In the genomic region with DNA sequence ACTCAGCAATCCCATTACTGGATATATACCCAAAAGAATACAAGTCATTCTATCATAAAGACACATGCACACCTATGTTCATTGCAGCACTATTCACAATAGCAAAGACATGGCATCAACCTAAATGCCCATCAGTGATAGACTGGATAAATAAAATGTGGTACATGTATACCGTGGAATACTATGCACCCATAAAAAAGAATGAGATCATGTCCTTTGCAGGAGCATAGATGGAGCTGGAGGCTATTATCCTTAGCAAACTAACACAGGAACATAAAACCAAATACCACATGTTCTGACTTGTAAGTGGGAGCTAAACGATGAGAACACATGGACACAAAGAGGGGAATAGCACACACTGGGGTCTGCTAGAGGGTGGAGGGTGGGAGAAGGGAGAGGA, we compare ENCODE assay signal across 4 cellular contexts. TPM values are rescaled to one million over a fixed set of nuclear protein-coding genes. Genes with fewer than 3 reads are reported as not detected.
"Had no signal": no experiment of that assay in that cellular context is flagged by ENCODE, and none has a peak within 500 bp of the region (broad histone marks: within the 10 kb centered on the region; RNA-seq: fewer than 3 reads in every experiment).

No MANE protein-coding gene starts in this region.

RNA-seq across cellular contexts. Expression of gene RASL10B, which starts 28.1 kb away (rescaled TPM):
- polyA plus RNA-seq: IgD-negative memory B cell had no signal

RNA-seq across cellular contexts. Expression of gene GAS2L2, which starts 49.7 kb away (rescaled TPM):
- total RNA-seq: IMR-90 had no signal
- polyA plus RNA-seq: IgD-negative memory B cell had no signal

RNA-seq across cellular contexts. Expression of gene C17orf50, which starts 57.4 kb away (rescaled TPM):
- total RNA-seq: HT-29, HT1080, IMR-90 had no signal
- polyA plus RNA-seq: IgD-negative memory B cell, IMR-90 had no signal
